Comparison of ENCODE assay signal across 8 cellular contexts in genomic region chr19:8610041-8610927, GRCh38. TPM values are rescaled to one million over a fixed set of nuclear protein-coding genes. Genes with fewer than 3 reads are reported as not detected.
DNase-seq lines count a peak whose midpoint lies in the region; ATAC-seq and TF ChIP-seq lines count a peak whose summit lies in the region.

Gene ADAMTS10, minus strand, starts transcription at chr19:8610715. Its CDS starts 5,005 bp downstream, at chr19:8605710.

- intact Hi-C loops in activated B cell treated with CpG ODN at 0.5 μM for 24 hours (cut with micrococcal nuclease): no loop called here
- intact Hi-C loops in dendritic cell treated with granulocyte-macrophage colony-stimulating factor and Interleukin-4, amounts not matched to agents 40 ng/mL and 50 ng/mL, for 4 days (cut with micrococcal nuclease): no loop called here

- TF ChIP-seq CTCF in GM20000 (IDR thresholded peaks at IDR 0.05; ENCODE audit: extremely low read depth, missing control alignments) (no peak), activated B cell treated with CpG ODN at 0.5 μM for 24 hours (IDR thresholded peaks at IDR 0.05) (no peak)

- peak within 1 kb of the TSS; percentile 61 for H3K4me3 Mint-ChIP-seq in activated B cell treated with CpG ODN at 0.5 μM for 24 hours
- peak within 1 kb of the TSS; percentile 67 for H3K4me3 Mint-ChIP-seq in dendritic cell treated with granulocyte-macrophage colony-stimulating factor and Interleukin-4, amounts not matched to agents 40 ng/mL and 50 ng/mL, for 4 days

- ATAC-seq in activated B cell treated with CpG ODN at 0.5 μM for 24 hours (ENCODE audit: low read depth) (peak; percentile 37), HG03460 (IDR thresholded peaks at IDR 0.05; ENCODE audit: unreplicated experiment) (no peak)

- H3K27me3 Mint-ChIP-seq in activated B cell treated with CpG ODN at 0.5 μM for 24 hours: peaks cover 33% of the 10 kb centered on the region
- peaks cover 56% of the 10 kb centered on the region for H3K27me3 Mint-ChIP-seq in dendritic cell treated with granulocyte-macrophage colony-stimulating factor and Interleukin-4, amounts not matched to agents 40 ng/mL and 50 ng/mL, for 4 days

- H3K36me3 Mint-ChIP-seq in activated B cell treated with CpG ODN at 0.5 μM for 24 hours (ENCODE audit: low read depth): no peaks in the 10 kb centered on the region
- H3K36me3 Mint-ChIP-seq in dendritic cell treated with granulocyte-macrophage colony-stimulating factor and Interleukin-4, amounts not matched to agents 40 ng/mL and 50 ng/mL, for 4 days (ENCODE audit: low read depth): no peaks in the 10 kb centered on the region

- no peak within 1 kb of the TSS for H3K27ac Mint-ChIP-seq in activated B cell treated with CpG ODN at 0.5 μM for 24 hours
- peak within 1 kb of the TSS; percentile 57 for H3K27ac Mint-ChIP-seq in dendritic cell treated with granulocyte-macrophage colony-stimulating factor and Interleukin-4, amounts not matched to agents 40 ng/mL and 50 ng/mL, for 4 days

- H3K4me1 Mint-ChIP-seq in activated B cell treated with CpG ODN at 0.5 μM for 24 hours: peaks cover 15% of the 10 kb centered on the region
- peaks cover 29% of the 10 kb centered on the region for H3K4me1 Mint-ChIP-seq in dendritic cell treated with granulocyte-macrophage colony-stimulating factor and Interleukin-4, amounts not matched to agents 40 ng/mL and 50 ng/mL, for 4 days (ENCODE audit: low read depth)

- CTCF ChIA-PET in activated B cell treated with CpG ODN at 0.5 μM for 24 hours (lab: Charles Lee): no interaction called here

- no peaks in the 10 kb centered on the region for H3K9me3 Mint-ChIP-seq in activated B cell treated with CpG ODN at 0.5 μM for 24 hours
- no peaks in the 10 kb centered on the region for H3K9me3 Mint-ChIP-seq in dendritic cell treated with granulocyte-macrophage colony-stimulating factor and Interleukin-4, amounts not matched to agents 40 ng/mL and 50 ng/mL, for 4 days

- POLR2A ChIA-PET in activated B cell treated with CpG ODN at 0.5 μM for 24 hours (lab: Charles Lee): no interaction called here

- DNase-seq in GM20000 (ENCODE audit: low spot score) (peak; percentile 55), activated B cell treated with CpG ODN at 0.5 μM for 24 hours (peak; percentile 18), medulla oblongata (ENCODE audit: extremely low spot score) (peak; percentile 17), NCI-H446 (lab: John Stamatoyannopoulos, UW) (no peak), NCI-H774 (lab: John Stamatoyannopoulos, UW) (no peak)
- DNase-seq in stimulated activated naive CD4-positive, alpha-beta T cell (lab: John Stamatoyannopoulos, UW): peak; percentile 18 to 65 (median 45)

RNA-seq across cellular contexts. Expression of gene ADAMTS10, which starts in this region (rescaled TPM):
- total RNA-seq in activated B cell treated with CpG ODN at 0.5 μM for 24 hours: 0.17 and 0.33 TPM in 2 replicates

Comparison
In these comparisons a context has a peak if more than half of its experiments do, and no peak if none do; other contexts are left out.
1. Peak in DNase-seq and ATAC-seq in activated B cell treated with CpG ODN at 0.5 μM for 24 hours; RNA of the gene not detected or under 1 TPM.
2. DNase-seq: peak in GM20000 (single experiment), medulla oblongata (single experiment) and stimulated activated naive CD4-positive, alpha-beta T cell (6 of 6); none in NCI-H446 (0 of 2) and NCI-H774 (single experiment).